Comparison of ENCODE assay signal across 8 cellular contexts in the genomic region with DNA sequence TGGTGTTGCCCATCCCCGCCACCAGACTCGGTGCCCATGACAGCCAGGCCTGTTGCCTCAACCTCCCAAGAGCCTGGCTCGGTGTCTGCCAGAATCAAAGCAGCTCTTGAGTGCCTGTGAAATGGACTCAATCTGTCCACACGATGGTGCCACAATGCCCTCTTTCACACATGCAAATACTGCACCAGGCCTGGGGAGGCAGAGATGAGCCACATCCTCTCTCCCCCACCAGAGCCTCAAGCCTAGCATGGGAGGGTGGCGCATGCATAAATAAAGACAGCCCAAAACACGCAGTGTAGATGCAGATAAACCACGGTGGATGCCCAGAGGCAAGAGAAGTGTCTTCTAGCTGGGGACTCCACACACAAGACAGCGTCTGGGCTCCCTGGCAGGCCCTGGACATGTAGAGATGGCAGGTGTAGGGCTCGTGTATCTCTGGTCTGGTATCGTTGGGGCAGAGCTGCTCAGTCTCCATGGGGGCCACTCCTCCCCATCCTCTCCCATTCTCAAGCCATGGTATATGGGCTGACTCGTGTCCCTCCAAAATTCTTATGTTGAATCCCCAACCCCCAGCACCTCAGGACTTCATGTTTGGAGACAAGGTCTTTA.
DNase-seq lines count a peak whose midpoint lies in the region; ATAC-seq and TF ChIP-seq lines count a peak whose summit lies in the region.

No MANE protein-coding gene starts in this region.

- TF ChIP-seq CTCF in endothelial cell (IDR thresholded peaks at IDR 0.05; ENCODE audit: unreplicated experiment) (no peak), RWPE1 (conservative IDR thresholded peaks at IDR 0.05; ENCODE audit: low read depth) (no peak)

- no peaks in the 10 kb centered on the region for H3K79me2 ChIP-seq in Karpas-422 (ENCODE audit: low read length)

- H3K4me3 Mint-ChIP-seq in activated T-cell treated with anti-CD3 and anti-CD28 coated beads, Interleukin-2, amount 50 U/mL, for 24 hours = no peak overlapping the region
- H3K4me3 Mint-ChIP-seq in endothelial cell (ENCODE audit: unreplicated experiment) = no peak overlapping the region

- H3K27ac ChIP-seq in Karpas-422 (ENCODE audit: low read length) (no peak overlapping the region), RWPE1 (no peak overlapping the region)

- H3K4me1 Mint-ChIP-seq in activated T-cell treated with anti-CD3 and anti-CD28 coated beads, Interleukin-2, amount 50 U/mL, for 24 hours (ENCODE audit: low read depth) = peaks cover 7% of the 10 kb centered on the region
- no peaks in the 10 kb centered on the region for H3K4me1 Mint-ChIP-seq in endothelial cell (ENCODE audit: unreplicated experiment)

- H3K9me3 Mint-ChIP-seq in activated T-cell treated with anti-CD3 and anti-CD28 coated beads, Interleukin-2, amount 50 U/mL, for 24 hours = no peaks in the 10 kb centered on the region
- H3K9me3 Mint-ChIP-seq in endothelial cell (ENCODE audit: unreplicated experiment) = peaks cover 5% of the 10 kb centered on the region

- H3K9ac ChIP-seq in Karpas-422 (ENCODE audit: low read length) = no peak overlapping the region

- no peaks in the 10 kb centered on the region for H3K4me1 ChIP-seq in Karpas-422 (ENCODE audit: low read length)

- DNase-seq in ELF-1 (ENCODE audit: low read depth, low spot score) (peak; percentile 64), Karpas-422 (peak; percentile 74), islet precursor cell (no peak), endothelial cell (ENCODE audit: low spot score) (no peak), RWPE1 (ENCODE audit: low spot score) (no peak)
- peak; percentile 49 for DNase-seq in activated T-cell treated with anti-CD3 and anti-CD28 coated beads, Interleukin-2, amount 50 U/mL, for 24 hours
- DNase-seq in stimulated activated CD8-positive, alpha-beta memory T cell treated with anti-CD3 and anti-CD28 coated beads, Interleukin-15, amount 100 ng/mL, for 1 hour (ENCODE audit: low read depth) = peak; percentile 10

- POLR2A ChIA-PET in RWPE1 (lab: Yijun Ruan, JAX; ENCODE audit: low non-redundant PET) = no interaction called here

- no peaks in the 10 kb centered on the region for H3K9me3 ChIP-seq in Karpas-422 (ENCODE audit: low read length)

- ATAC-seq in GM21423 (IDR thresholded peaks at IDR 0.05; ENCODE audit: unreplicated experiment) = peak; percentile 60

- H3K27me3 Mint-ChIP-seq in activated T-cell treated with anti-CD3 and anti-CD28 coated beads, Interleukin-2, amount 50 U/mL, for 24 hours = no peaks in the 10 kb centered on the region
- no peaks in the 10 kb centered on the region for H3K27me3 Mint-ChIP-seq in endothelial cell (ENCODE audit: unreplicated experiment)

- H4K20me1 ChIP-seq in Karpas-422 (ENCODE audit: insufficient read depth, low read depth, low read length) = no peaks in the 10 kb centered on the region

- no peaks in the 10 kb centered on the region for H3K9me2 ChIP-seq in Karpas-422 (replicated peaks; ENCODE audit: insufficient read depth, low read length)

- no peaks in the 10 kb centered on the region for H3K36me3 ChIP-seq in Karpas-422 (ENCODE audit: insufficient read depth, low read length)

- H3K27ac Mint-ChIP-seq in activated T-cell treated with anti-CD3 and anti-CD28 coated beads, Interleukin-2, amount 50 U/mL, for 24 hours = peak overlapping the region; percentile 26
- no peak overlapping the region for H3K27ac Mint-ChIP-seq in endothelial cell (ENCODE audit: unreplicated experiment)

- H3K4me2 ChIP-seq in Karpas-422 (ENCODE audit: low read depth, low read length, poor library complexity, severe bottlenecking) = no peak overlapping the region

- no peak overlapping the region for H2AFZ ChIP-seq in Karpas-422 (ENCODE audit: low read length)

- CTCF ChIA-PET in RWPE1 (lab: Yijun Ruan, JAX) = no interaction called here

- no peak overlapping the region for H3K4me3 ChIP-seq in Karpas-422 (ENCODE audit: low read length)

- no peaks in the 10 kb centered on the region for H3K27me3 ChIP-seq in Karpas-422 (ENCODE audit: low read length)

- no peaks in the 10 kb centered on the region for H3K36me3 Mint-ChIP-seq in activated T-cell treated with anti-CD3 and anti-CD28 coated beads, Interleukin-2, amount 50 U/mL, for 24 hours (ENCODE audit: low read depth)
- H3K36me3 Mint-ChIP-seq in endothelial cell (ENCODE audit: low read depth, unreplicated experiment) = no peaks in the 10 kb centered on the region

Comparison
In these comparisons a context has a peak if more than half of its experiments do, and no peak if none do; other contexts are left out.
1. DNase-seq: peak in ELF-1 (single experiment), Karpas-422 (single experiment), activated T-cell treated with anti-CD3 and anti-CD28 coated beads, Interleukin-2, amount 50 U/mL, for 24 hours (single experiment) and stimulated activated CD8-positive, alpha-beta memory T cell treated with anti-CD3 and anti-CD28 coated beads, Interleukin-15, amount 100 ng/mL, for 1 hour (single experiment); none in islet precursor cell (single experiment), endothelial cell (single experiment) and RWPE1 (single experiment).